ENCODE assay signal across 8 cellular contexts in the genomic region with DNA sequence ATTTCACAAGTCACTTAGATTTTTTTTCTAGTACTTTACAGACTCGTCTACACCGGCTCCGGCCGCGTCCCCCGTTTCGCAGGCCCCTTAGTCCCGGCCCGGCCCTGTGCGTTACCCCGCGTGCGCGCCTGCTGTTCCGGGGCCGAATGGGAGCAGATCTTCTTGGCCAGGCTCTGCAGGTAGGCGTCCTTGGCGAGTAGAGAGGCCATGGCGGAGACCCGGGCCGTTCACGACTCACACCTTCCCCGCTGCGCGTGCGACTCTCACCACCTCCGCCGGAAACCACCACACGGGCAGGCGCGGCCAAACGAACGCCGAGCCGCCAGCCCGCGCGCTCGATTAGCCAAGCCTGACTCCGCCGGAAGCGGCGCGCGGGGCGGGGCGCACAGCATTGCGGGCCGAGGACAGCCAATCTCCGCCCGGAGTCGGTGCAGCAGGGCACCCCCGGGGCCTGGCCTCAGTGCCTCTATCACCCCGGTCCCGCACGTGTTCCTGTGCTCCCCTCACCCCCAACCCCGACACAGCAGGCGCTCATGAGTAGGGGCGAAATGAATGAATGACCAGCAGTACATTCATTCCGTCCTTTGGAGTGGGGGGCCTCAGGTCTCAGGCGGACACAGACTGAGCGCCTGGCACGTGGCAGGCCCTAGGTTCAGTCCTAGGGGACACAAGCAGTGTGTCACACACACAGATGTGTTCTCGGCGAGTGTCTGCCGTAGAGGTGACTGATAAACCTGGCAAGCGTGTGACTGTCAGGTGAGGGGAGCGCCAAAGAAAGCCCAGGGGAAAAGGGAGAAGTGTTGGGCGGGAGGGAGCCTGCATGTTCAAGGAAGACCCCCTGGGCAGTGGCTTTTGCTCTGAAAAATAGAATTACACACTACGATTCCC. TPM values are rescaled to one million over a fixed set of nuclear protein-coding genes. Genes with fewer than 3 reads are reported as not detected.
DNase-seq lines count a peak whose midpoint lies in the region; ATAC-seq and TF ChIP-seq lines count a peak whose summit lies in the region.

A gene (minus strand): TSS at position 265 of the 888 bp plus-strand sequence. CDS start 56 bp downstream, at position 209.

- no peak for TF ChIP-seq CTCF in HFF-Myc (IDR thresholded peaks at IDR 0.05; ENCODE audit: low read depth, low read length, missing control alignments)
- TF ChIP-seq CTCF in fibroblast of villous mesenchyme (IDR thresholded peaks at IDR 0.05; ENCODE audit: insufficient read depth, low read depth, low read length): no peak
- no peak for TF ChIP-seq CTCF in neural crest cell (conservative IDR thresholded peaks at IDR 0.05)

- no peaks in the 10 kb centered on the region for H3K4me1 ChIP-seq in SJCRH30

- DNase-seq in GM03348 (ENCODE audit: low spot score) (peak; percentile 96), HFF-Myc (ENCODE audit: extremely low read depth, low read depth) (peak; percentile 56), MV-4-11 (lab: John Stamatoyannopoulos, UW) (peak; percentile 82), SJCRH30 (peak; percentile 93 to 94), activated gamma-delta T cell treated with Interleukin-2 at 50 U/mL for 16 hours (peak; percentile 91), fibroblast of villous mesenchyme (ENCODE audit: low read depth) (peak; percentile 85), neural crest cell (ENCODE audit: low read depth, low spot score) (peak; percentile 87)
- peak; percentile 92 to 94 for DNase-seq in stimulated activated naive CD8-positive, alpha-beta T cell treated with anti-CD3 and anti-CD28 coated beads, Interleukin-15, amount 100 ng/mL, for 72 hours

- peaks cover 43% of the 10 kb centered on the region for H3K36me3 ChIP-seq in SJCRH30

- peaks cover 20% of the 10 kb centered on the region for H3K4me1 Mint-ChIP-seq in neural crest cell
- peaks cover 84% of the 10 kb centered on the region for H3K4me1 Mint-ChIP-seq in stimulated activated naive CD8-positive, alpha-beta T cell treated with anti-CD3 and anti-CD28 coated beads, Interleukin-15, amount 100 ng/mL, for 72 hours

- no peaks in the 10 kb centered on the region for H3K27me3 Mint-ChIP-seq in neural crest cell (ENCODE audit: low read depth)
- H3K27me3 Mint-ChIP-seq in stimulated activated naive CD8-positive, alpha-beta T cell treated with anti-CD3 and anti-CD28 coated beads, Interleukin-15, amount 100 ng/mL, for 72 hours: no peaks in the 10 kb centered on the region

- H3K9me3 ChIP-seq in SJCRH30 (replicated peaks): no peaks in the 10 kb centered on the region

- H3K9me3 Mint-ChIP-seq in neural crest cell: no peaks in the 10 kb centered on the region
- H3K9me3 Mint-ChIP-seq in stimulated activated naive CD8-positive, alpha-beta T cell treated with anti-CD3 and anti-CD28 coated beads, Interleukin-15, amount 100 ng/mL, for 72 hours: no peaks in the 10 kb centered on the region

- ATAC-seq in stimulated activated naive CD8-positive, alpha-beta T cell treated with anti-CD3 and anti-CD28 coated beads, Interleukin-15, amount 100 ng/mL, for 72 hours: peak; percentile 95

- peak within 1 kb of the TSS; percentile 37; the same call in 1 of the 2 replicates for H3K27ac ChIP-seq in SJCRH30

- H3K4me3 Mint-ChIP-seq in neural crest cell: peak within 1 kb of the TSS; percentile 98
- peak within 1 kb of the TSS; percentile 96 to 99 for H3K4me3 Mint-ChIP-seq in stimulated activated naive CD8-positive, alpha-beta T cell treated with anti-CD3 and anti-CD28 coated beads, Interleukin-15, amount 100 ng/mL, for 72 hours

- no peaks in the 10 kb centered on the region for H3K27me3 ChIP-seq in SJCRH30

- H3K4me3 ChIP-seq in HFF-Myc (replicated peaks; ENCODE audit: low read depth, low read length) (peak within 1 kb of the TSS; percentile 97), SJCRH30 (peak within 1 kb of the TSS; percentile 83), fibroblast of villous mesenchyme (ENCODE audit: low read depth, low read length) (peak within 1 kb of the TSS; percentile 89)

- peaks cover 8% of the 10 kb centered on the region for H3K36me3 Mint-ChIP-seq in neural crest cell (ENCODE audit: low read depth)

- peak within 1 kb of the TSS; percentile 87 for H3K27ac Mint-ChIP-seq in neural crest cell (ENCODE audit: unreplicated experiment)
- H3K27ac Mint-ChIP-seq in stimulated activated naive CD8-positive, alpha-beta T cell treated with anti-CD3 and anti-CD28 coated beads, Interleukin-15, amount 100 ng/mL, for 72 hours: peak within 1 kb of the TSS; percentile 98

RNA-seq across cellular contexts. Expression of the gene that starts here (rescaled TPM):
- 27.8 and 29.2 TPM in 2 replicates for total RNA-seq in SJCRH30 (2014; rRNA removed; shearing (Covaris generic))
- total RNA-seq in fibroblast of villous mesenchyme (7.4 and 8.2 TPM in 2 replicates), neural crest cell (22.4 and 23.9 TPM in 2 replicates)

Comparison
In these comparisons a context has a peak if more than half of its experiments do, and no peak if none do; other contexts are left out.
1. Peak in every context shown above with its lines: DNase-seq, ATAC-seq, H3K4me3 ChIP-seq and H3K27ac ChIP-seq.